In the genomic region with DNA sequence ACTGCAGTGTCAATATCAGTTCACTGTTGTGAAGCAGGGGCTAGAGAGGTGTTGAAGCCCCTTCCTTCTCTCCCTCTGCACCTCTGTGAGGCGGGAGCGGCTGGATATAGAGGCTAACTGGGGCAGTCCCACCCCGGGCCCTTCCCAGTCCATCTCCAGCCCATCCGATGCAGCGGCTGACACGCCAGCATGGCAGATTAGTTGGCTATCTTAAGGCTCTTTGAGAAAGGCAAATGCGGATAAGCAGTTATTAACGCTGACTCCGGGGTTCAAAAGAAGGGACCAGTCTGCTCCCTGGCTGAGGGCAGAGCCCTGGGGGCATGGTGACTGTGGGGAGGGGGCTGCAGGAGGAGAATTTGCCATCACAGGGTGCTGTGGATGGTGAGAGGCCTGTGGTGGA, we compare ENCODE assay signal across 18 cellular contexts.
DNase-seq lines count a peak whose midpoint lies in the region; ATAC-seq, FAIRE-seq and TF ChIP-seq lines count a peak whose summit lies in the region.
"Had no signal": no experiment of that assay in that cellular context is flagged by ENCODE, and none has a peak within 500 bp of the region (broad histone marks: within the 10 kb centered on the region; RNA-seq: fewer than 3 reads in every experiment).

No MANE protein-coding gene starts in this region.

- no peak overlapping the region for H3K4me3 Mint-ChIP-seq in nephron

- H3K4me1 Mint-ChIP-seq in nephron = peaks cover 51% of the 10 kb centered on the region

- FAIRE-seq in D721Med (lab: Jason Lieb, UNC) = peak; percentile 94
- FAIRE-seq: GM12891, GM18507, H54 had no signal

- no peak overlapping the region for H3K4me3 ChIP-seq in WERI-Rb-1 (ENCODE audit: low read depth, low read length)
- H3K4me3 ChIP-seq: GM23248 had no signal

- H3K9me3 ChIP-seq in WERI-Rb-1 (ENCODE audit: severe bottlenecking) = no peaks in the 10 kb centered on the region
- H3K9me3 ChIP-seq: Caco-2 had no signal

- H3K27me3 Mint-ChIP-seq in nephron (ENCODE audit: low read depth) = peaks cover 81% of the 10 kb centered on the region

- H3K27ac ChIP-seq in WERI-Rb-1 = no peak overlapping the region
- H3K27ac ChIP-seq: GM23248 had no signal

- TF ChIP-seq CTCF in D721Med (IDR thresholded peaks at IDR 0.05; ENCODE audit: insufficient read depth, missing control alignments) (no peak), WERI-Rb-1 (IDR thresholded peaks at IDR 0.05; ENCODE audit: low read depth, low read length) (no peak), nephron (IDR thresholded peaks at IDR 0.05; ENCODE audit: unreplicated experiment in 3 of 3) (no peak)

- ATAC-seq in GM19035 (IDR thresholded peaks at IDR 0.05; ENCODE audit: unreplicated experiment) = no peak
- no peak for ATAC-seq in HG02870 (IDR thresholded peaks at IDR 0.05; ENCODE audit: unreplicated experiment)

- no peaks in the 10 kb centered on the region for H3K27me3 ChIP-seq in WERI-Rb-1 (ENCODE audit: insufficient read depth, low read depth, severe bottlenecking)

- DNase-seq in D341Med (ENCODE audit: low spot score) (peak; percentile 72), D721Med (ENCODE audit: insufficient read length, low spot score) (peak; percentile 88), WERI-Rb-1 (peak; percentile 71), GM19240 (ENCODE audit: insufficient read length, low spot score) (no peak)
- DNase-seq: C1 segment of cervical spinal cord; Caco-2; CD4-positive, alpha-beta memory T cell; DMS53; DMS79 treated with DMSO at 0.1 percent for 48 hours; GF-D8; GM23248; HCEC 1CT had no signal

- H3K9me3 Mint-ChIP-seq in nephron = no peaks in the 10 kb centered on the region

- no peaks in the 10 kb centered on the region for H3K36me3 ChIP-seq in WERI-Rb-1

- peak overlapping the region in 2 of 3 experiments; percentile 43 to 69 for H3K27ac Mint-ChIP-seq in nephron
- H3K27ac Mint-ChIP-seq: CD4-positive, alpha-beta memory T cell had no signal

- H3K36me3 Mint-ChIP-seq in nephron (ENCODE audit: low read depth) = no peaks in the 10 kb centered on the region
- H3K36me3 Mint-ChIP-seq: CD4-positive, alpha-beta memory T cell had no signal
